Comparison of ENCODE assay signal across 22 cellular contexts in genomic region chr22:29326481-29326880, GRCh38. TPM values are rescaled to one million over a fixed set of nuclear protein-coding genes. Genes with fewer than 3 reads are reported as not detected.
A peak's percentile ranks its signal among the peaks of the same experiment; 100 is the strongest.
DNase-seq lines count a peak whose midpoint lies in the region; ATAC-seq, FAIRE-seq and TF ChIP-seq lines count a peak whose summit lies in the region.
"Had no signal": no experiment of that assay in that cellular context is flagged by ENCODE, and none has a peak within 500 bp of the region (broad histone marks: within the 10 kb centered on the region; RNA-seq: fewer than 3 reads in every experiment).

No MANE protein-coding gene starts in this region.

- H3K27me3 ChIP-seq in H1 (replicated peaks in 1 of 4; ENCODE audit: control insufficient read depth in 3 of 4, extremely low read depth in 1 of 4, insufficient read depth in 3 of 4, low read length in 3 of 4), result no peaks in the 10 kb centered on the region
- H3K27me3 ChIP-seq in neuronal stem cell (ENCODE audit: control insufficient read depth in 3 of 3, insufficient read depth in 3 of 3, low read depth in 1 of 3, low read length in 3 of 3), result no peaks in the 10 kb centered on the region
- H3K27me3 ChIP-seq: SJSA1 had no signal

- H3K4me1 ChIP-seq in H1 (replicated peaks in 1 of 4; ENCODE audit: control insufficient read depth in 3 of 4, insufficient read depth in 4 of 4, low read length in 3 of 4) (no peaks in the 10 kb centered on the region; a peak in 1 of 7 replicates), neuronal stem cell (ENCODE audit: control insufficient read depth in 2 of 2, insufficient read depth in 1 of 2, low read depth in 1 of 2, low read length in 2 of 2) (peaks cover 4 to 7% of the 10 kb centered on the region in 2 donors)
- H3K4me1 ChIP-seq: SJSA1 had no signal

- H4K8ac ChIP-seq in H1 (ENCODE audit: extremely low read depth, insufficient read depth, low read length) (peak overlapping the region; percentile 68), neuronal stem cell (ENCODE audit: low read depth, low read length) (no peak overlapping the region)

- no peak for TF ChIP-seq POLR2A in H1 (IDR thresholded peaks at IDR 0.05; ENCODE audit: control extremely low read depth in 1 of 2, low read depth in 2 of 2, low read length in 2 of 2)

- POLR2A ChIA-PET in H1 (lab: Charles Lee; ENCODE audit: partially characterized antibody), result interaction anchor here (0.9 to 1.6 kb wide), 3 partner anchors 20 to 48 kb away, joined by 3 read pairs; partner anchors contain the start of gene GAS2L1

- no peak for TF ChIP-seq EP300 in H1 (IDR thresholded peaks at IDR 0.05; ENCODE audit: borderline replicate concordance in 1 of 2, low read depth in 2 of 2, low read length in 2 of 2)

- H3K4me2 ChIP-seq in H1 (ENCODE audit: insufficient read depth in 1 of 2, low read depth in 2 of 2, low read length in 2 of 2), result no peak overlapping the region
- no peak overlapping the region for H3K4me2 ChIP-seq in neuronal stem cell (ENCODE audit: insufficient read depth, low read length, poor library complexity, severe bottlenecking)

- no peak for TF ChIP-seq RAD21 in H1 (IDR thresholded peaks at IDR 0.05 in 1 of 2, conservative IDR thresholded peaks at IDR 0.05 in 1 of 2; ENCODE audit: low read depth in 2 of 2, low read length in 2 of 2)

- H3K79me2 ChIP-seq in H1 (ENCODE audit: control insufficient read depth in 1 of 2, insufficient read depth in 2 of 2, low read length in 2 of 2), result no peaks in the 10 kb centered on the region

- 92% methylated on average over 9 of the region's 10 CpGs; no CpG with 5 or more reads in 1 of the 2 experiments for WGBS in H1 (ENCODE audit: extremely low coverage in 1 of 2, insufficient coverage in 1 of 2, insufficient read length in 1 of 2, insufficient replicate concordance in 2 of 2, low coverage in 1 of 2, low lambda C conversion rate in 2 of 2, missing lambda C conversion rate in 1 of 2), 2 experiments
- no CpG with 5 or more reads among the region's 10 CpGs for WGBS in neuronal stem cell (ENCODE audit: extremely low coverage in 2 of 2, insufficient read length in 2 of 2, insufficient replicate concordance in 1 of 2), 2 donors

- no peak overlapping the region for H2BK12ac ChIP-seq in H1 (ENCODE audit: low read depth, low read length)
- H2BK12ac ChIP-seq in neuronal stem cell (ENCODE audit: low read length), result no peak overlapping the region

- no peak overlapping the region for H3K18ac ChIP-seq in H1 (ENCODE audit: extremely low read depth, low read length)
- no peak overlapping the region for H3K18ac ChIP-seq in neuronal stem cell (ENCODE audit: low read length)

- no peak overlapping the region for H4K91ac ChIP-seq in H1 (replicated peaks; ENCODE audit: insufficient read length, low read length)
- H4K91ac ChIP-seq in neuronal stem cell (ENCODE audit: low read depth, low read length, poor library complexity), result no peak overlapping the region

- H3K9me3 ChIP-seq in H1 (ENCODE audit: insufficient read depth in 2 of 2, low read depth in 1 of 2, low read length in 1 of 2) (no peaks in the 10 kb centered on the region), neuronal stem cell (replicated peaks in 1 of 2; ENCODE audit: control insufficient read depth in 2 of 2, insufficient read depth in 1 of 2, low read depth in 1 of 2, low read length in 2 of 2) (no peaks in the 10 kb centered on the region)
- H3K9me3 ChIP-seq: SJSA1 had no signal

- no peak overlapping the region for H3K4me3 ChIP-seq in H1 (ENCODE audit: extremely low read depth in 1 of 4, insufficient read depth in 2 of 4, low read depth in 3 of 4, low read length in 4 of 4)
- H3K4me3 ChIP-seq in neuronal stem cell (ENCODE audit: low read length in 2 of 2), result no peak overlapping the region
- H3K4me3 ChIP-seq: SJSA1 had no signal

- no peak for FAIRE-seq in H1 (lab: Jason Lieb, UNC)
- FAIRE-seq: A204.1, GM12892, GM18507, HTR-8/SVneo had no signal

- H2BK20ac ChIP-seq in H1 (ENCODE audit: low read length), result no peak overlapping the region

- no peak overlapping the region for H2BK5ac ChIP-seq in H1 (ENCODE audit: low read depth, low read length)
- no peak overlapping the region for H2BK5ac ChIP-seq in neuronal stem cell (ENCODE audit: low read length)

- no peak overlapping the region for H3K14ac ChIP-seq in H1 (ENCODE audit: insufficient read length)
- no peak overlapping the region for H3K14ac ChIP-seq in neuronal stem cell (ENCODE audit: low read length)

- H3K4me3 Mint-ChIP-seq in stimulated activated naive CD8-positive, alpha-beta T cell treated with anti-CD3 and anti-CD28 coated beads, Interleukin-15, amount 100 ng/mL, for 72 hours, result no peak overlapping the region
- H3K4me3 Mint-ChIP-seq: CD4-positive, alpha-beta memory T cell; H9 had no signal

- no peaks in the 10 kb centered on the region for H3K9me3 Mint-ChIP-seq in stimulated activated naive CD8-positive, alpha-beta T cell treated with anti-CD3 and anti-CD28 coated beads, Interleukin-15, amount 100 ng/mL, for 72 hours
- H3K9me3 Mint-ChIP-seq: CD4-positive, alpha-beta memory T cell; H9 had no signal

- no peaks in the 10 kb centered on the region for H3K23me2 ChIP-seq in H1 (ENCODE audit: low read depth, low read length)

- no peak for TF ChIP-seq CTCF in H1 (IDR thresholded peaks at IDR 0.05; ENCODE audit: control extremely low read depth in 1 of 3, insufficient read depth in 1 of 3, low read depth in 1 of 3, low read length in 3 of 3)

- H2AFZ ChIP-seq in H1 (ENCODE audit: low read length) (no peak overlapping the region), neuronal stem cell (ENCODE audit: low read length) (no peak overlapping the region)

- H3K9ac ChIP-seq in H1 (replicated peaks in 1 of 4; ENCODE audit: extremely low read depth in 1 of 4, low read depth in 3 of 4, low read length in 3 of 4) (no peak overlapping the region; a peak in 1 of 7 replicates), neuronal stem cell (ENCODE audit: low read depth, low read length, poor library complexity) (no peak overlapping the region)

- H3K27ac ChIP-seq in H1 (ENCODE audit: low read depth, low read length) (no peak overlapping the region), neuronal stem cell (replicated peaks; ENCODE audit: low read length) (no peak overlapping the region)
- H3K27ac ChIP-seq: SJSA1 had no signal

- peak overlapping the region in 1 of 2 donors; percentile 86 for H3K27ac Mint-ChIP-seq in stimulated activated naive CD8-positive, alpha-beta T cell treated with anti-CD3 and anti-CD28 coated beads, Interleukin-15, amount 100 ng/mL, for 72 hours

- H3K4ac ChIP-seq in H1 (replicated peaks; ENCODE audit: insufficient read length, low read depth, low read length) (no peak overlapping the region), neuronal stem cell (ENCODE audit: low read length) (no peak overlapping the region)

- H3K4me1 Mint-ChIP-seq in stimulated activated naive CD8-positive, alpha-beta T cell treated with anti-CD3 and anti-CD28 coated beads, Interleukin-15, amount 100 ng/mL, for 72 hours, result no peaks in the 10 kb centered on the region
- H3K4me1 Mint-ChIP-seq: CD4-positive, alpha-beta memory T cell had no signal

- H3K36me3 ChIP-seq in H1 (ENCODE audit: control insufficient read depth in 2 of 4, insufficient read depth in 4 of 4, low read length in 3 of 4) (peaks cover 4 to 11% (median 9%) of the 10 kb centered on the region in 4 experiments; a peak in 6 of 8 replicates), neuronal stem cell (replicated peaks in 1 of 2; ENCODE audit: control insufficient read depth in 2 of 2, insufficient read depth in 2 of 2, low read length in 2 of 2) (peaks cover 11 to 50% of the 10 kb centered on the region in 2 donors)

- H3K27me3 Mint-ChIP-seq in stimulated activated naive CD8-positive, alpha-beta T cell treated with anti-CD3 and anti-CD28 coated beads, Interleukin-15, amount 100 ng/mL, for 72 hours, result no peaks in the 10 kb centered on the region
- H3K27me3 Mint-ChIP-seq: CD4-positive, alpha-beta memory T cell had no signal

- no peak overlapping the region for H4K5ac ChIP-seq in H1 (ENCODE audit: insufficient read length, low read depth, low read length)

- DNase-seq in stimulated activated naive CD8-positive, alpha-beta T cell treated with anti-CD3 and anti-CD28 coated beads, Interleukin-15, amount 100 ng/mL, for 72 hours, result no peak
- DNase-seq in stimulated activated naive CD8-positive, alpha-beta T cell treated with anti-CD3 and anti-CD28 coated beads, Interleukin-15, Interleukin-2, amounts not matched to agents 100 U/mL and 50 U/mL, for 24 hours, result no peak
- DNase-seq in H1 (ENCODE audit: low read depth in 1 of 2, low spot score in 2 of 2) (no peak), neuronal stem cell (ENCODE audit: low spot score) (no peak), GF-D8 (lab: John Stamatoyannopoulos, UW) (no peak)
- DNase-seq: CD4-positive, alpha-beta memory T cell; H9; IMR-90; NCI-H1417; NCI-H187; NCI-H2107; NCI-H2227 treated with DMSO at 0.1 percent for 48 hours; NCI-H510A treated with DMSO at 0.1 percent for 48 hours; PC-3; RPMI8226 had no signal

- H3K23ac ChIP-seq in H1 (ENCODE audit: insufficient read length) (no peak overlapping the region), neuronal stem cell (ENCODE audit: low read depth, low read length, poor library complexity) (peak overlapping the region; percentile 37)

- ATAC-seq in stimulated activated naive CD8-positive, alpha-beta T cell treated with anti-CD3 and anti-CD28 coated beads, Interleukin-15, amount 100 ng/mL, for 72 hours, result peak; percentile 10
- ATAC-seq in stimulated activated naive CD8-positive, alpha-beta T cell treated with anti-CD3 and anti-CD28 coated beads, Interleukin-15, Interleukin-2, amounts not matched to agents 100 U/mL and 50 U/mL, for 24 hours, result no peak
- ATAC-seq in GM21717 (IDR thresholded peaks at IDR 0.05; ENCODE audit: unreplicated experiment), result no peak
- ATAC-seq in HG02759 (IDR thresholded peaks at IDR 0.05; ENCODE audit: unreplicated experiment), result no peak
- ATAC-seq: PC-3 had no signal

- peaks cover 3 to 5% of the 10 kb centered on the region in 2 experiments for H4K20me1 ChIP-seq in H1 (replicated peaks in 1 of 2; ENCODE audit: control insufficient read depth in 1 of 2, insufficient read depth in 2 of 2, low read length in 2 of 2)

- no peaks in the 10 kb centered on the region for H3K79me1 ChIP-seq in H1 (ENCODE audit: low read depth, low read length)
- H3K79me1 ChIP-seq in neuronal stem cell (ENCODE audit: low read depth, low read length), result no peaks in the 10 kb centered on the region

- CTCF ChIA-PET in H1 (lab: Charles Lee; ENCODE audit: partially characterized antibody), result interaction anchor here (0.9 to 3.1 kb wide), 6 partner anchors 9 to 18 kb away, joined by 3 to 14 read pairs (median 4); no protein-coding TSS in a partner anchor

- H3K56ac ChIP-seq in H1 (replicated peaks; ENCODE audit: insufficient read length, low read depth, low read length), result no peak overlapping the region

- no peak overlapping the region for H2BK15ac ChIP-seq in H1 (ENCODE audit: low read length)
- H2BK15ac ChIP-seq in neuronal stem cell (ENCODE audit: low read length), result no peak overlapping the region

- H2AK5ac ChIP-seq in H1 (ENCODE audit: low read depth, low read length), result no peak overlapping the region
- no peak overlapping the region for H2AK5ac ChIP-seq in neuronal stem cell (ENCODE audit: low read depth, low read length)

- H2BK120ac ChIP-seq in H1 (replicated peaks; ENCODE audit: low read depth, low read length) (no peak overlapping the region), neuronal stem cell (ENCODE audit: low read depth, low read length) (no peak overlapping the region)

RNA-seq across cellular contexts. Expression of gene RASL10A, which starts 11.0 kb away (rescaled TPM):
- total RNA-seq in H1 (2021; fragmentation: NEBNext Ultra II Directional; extraction: Animal tissue kit (Norgen Biotek cat#: 25700)), result 1.4 and 1.5 TPM in 2 replicates
- 1.1 and 1.6 TPM in 2 replicates for polyA plus RNA-seq in H1 (2011; rRNA removed)
- 1.0 TPM for polyA plus RNA-seq in H1 (2011; cell fraction: cytosol; rRNA removed)
- 2.4 TPM for polyA plus RNA-seq in H1 (2011; cell fraction: nucleus; rRNA removed)
- 0.26 to 0.58 TPM (median 0.39 TPM) in 4 replicates for polyA plus RNA-seq in H1 (2012, experiment 1 of 2)
- 0.21 TPM for polyA plus RNA-seq in H1 (2012, experiment 2 of 2)
- polyA plus RNA-seq in H1 (2013, experiment 1 of 2), result 1.1 TPM
- polyA plus RNA-seq in H1 (2013, experiment 2 of 2), result 1.0 TPM
- not detected in 2 replicates for polyA minus RNA-seq in H1 (2011; rRNA and poly(A)+ RNA removed)
- polyA minus RNA-seq in H1 (2011; cell fraction: cytosol; rRNA and poly(A)+ RNA removed), result not detected
- 0.80 TPM for polyA minus RNA-seq in H1 (2011; cell fraction: nucleus; rRNA and poly(A)+ RNA removed)
- 0.56 TPM for polyA plus RNA-seq in neuronal stem cell (2013, experiment 1 of 2)
- 0.53 TPM for polyA plus RNA-seq in neuronal stem cell (2013, experiment 2 of 2)
- total RNA-seq: IMR-90, PC-3, SJSA1 had no signal
- polyA plus RNA-seq: CD4-positive, alpha-beta memory T cell had no signal

RNA-seq across cellular contexts. Expression of gene GAS2L1, which starts 20.0 kb away (rescaled TPM):
- 9.7 and 10.1 TPM in 2 replicates for total RNA-seq in H1 (2021; fragmentation: NEBNext Ultra II Directional; extraction: Animal tissue kit (Norgen Biotek cat#: 25700))
- 3.6 and 6.8 TPM in 2 replicates for polyA plus RNA-seq in H1 (2011; rRNA removed)
- 3.9 TPM for polyA plus RNA-seq in H1 (2011; cell fraction: cytosol; rRNA removed)
- polyA plus RNA-seq in H1 (2011; cell fraction: nucleus; rRNA removed), result 16.7 TPM
- polyA plus RNA-seq in H1 (2012, experiment 1 of 2), result 4.0 to 5.7 TPM (median 5.3 TPM) in 4 replicates
- polyA plus RNA-seq in H1 (2012, experiment 2 of 2), result 4.1 TPM
- 8.9 TPM for polyA plus RNA-seq in H1 (2013, experiment 1 of 2)
- polyA plus RNA-seq in H1 (2013, experiment 2 of 2), result 8.0 TPM
- polyA minus RNA-seq in H1 (2011; rRNA and poly(A)+ RNA removed), result 1.3 and 2.9 TPM in 2 replicates
- polyA minus RNA-seq in H1 (2011; cell fraction: cytosol; rRNA and poly(A)+ RNA removed), result 2.5 TPM
- polyA minus RNA-seq in H1 (2011; cell fraction: nucleus; rRNA and poly(A)+ RNA removed), result 3.7 TPM
- 7.7 TPM for polyA plus RNA-seq in neuronal stem cell (2013, experiment 1 of 2)
- 7.4 TPM for polyA plus RNA-seq in neuronal stem cell (2013, experiment 2 of 2)

RNA-seq across cellular contexts. Expression of gene EWSR1, which starts 58.4 kb away (rescaled TPM):
- total RNA-seq in H1 (2021; fragmentation: NEBNext Ultra II Directional; extraction: Animal tissue kit (Norgen Biotek cat#: 25700)), result 385 and 387 TPM in 2 replicates
- polyA plus RNA-seq in H1 (2011; rRNA removed), result 646 and 930 TPM in 2 replicates
- 525 TPM for polyA plus RNA-seq in H1 (2011; cell fraction: cytosol; rRNA removed)
- 1,044 TPM for polyA plus RNA-seq in H1 (2011; cell fraction: nucleus; rRNA removed)
- 380 to 507 TPM (median 400 TPM) in 4 replicates for polyA plus RNA-seq in H1 (2012, experiment 1 of 2)
- polyA plus RNA-seq in H1 (2012, experiment 2 of 2), result 92.9 TPM
- 297 TPM for polyA plus RNA-seq in H1 (2013, experiment 1 of 2)
- 268 TPM for polyA plus RNA-seq in H1 (2013, experiment 2 of 2)
- 575 and 704 TPM in 2 replicates for polyA minus RNA-seq in H1 (2011; rRNA and poly(A)+ RNA removed)
- polyA minus RNA-seq in H1 (2011; cell fraction: cytosol; rRNA and poly(A)+ RNA removed), result 228 TPM
- polyA minus RNA-seq in H1 (2011; cell fraction: nucleus; rRNA and poly(A)+ RNA removed), result 291 TPM
- polyA plus RNA-seq in neuronal stem cell (2013, experiment 1 of 2), result 271 TPM
- polyA plus RNA-seq in neuronal stem cell (2013, experiment 2 of 2), result 267 TPM

RNA-seq across cellular contexts. Expression of gene RHBDD3, which starts 58.7 kb away (rescaled TPM):
- 72.1 and 75.7 TPM in 2 replicates for total RNA-seq in H1 (2021; fragmentation: NEBNext Ultra II Directional; extraction: Animal tissue kit (Norgen Biotek cat#: 25700))
- polyA plus RNA-seq in H1 (2011; rRNA removed), result 117 and 171 TPM in 2 replicates
- 128 TPM for polyA plus RNA-seq in H1 (2011; cell fraction: cytosol; rRNA removed)
- 161 TPM for polyA plus RNA-seq in H1 (2011; cell fraction: nucleus; rRNA removed)
- polyA plus RNA-seq in H1 (2012, experiment 1 of 2), result 64.0 to 89.1 TPM (median 81.6 TPM) in 4 replicates
- 70.6 TPM for polyA plus RNA-seq in H1 (2012, experiment 2 of 2)
- 69.3 TPM for polyA plus RNA-seq in H1 (2013, experiment 1 of 2)
- polyA plus RNA-seq in H1 (2013, experiment 2 of 2), result 69.0 TPM
- 20.8 and 28.6 TPM in 2 replicates for polyA minus RNA-seq in H1 (2011; rRNA and poly(A)+ RNA removed)
- polyA minus RNA-seq in H1 (2011; cell fraction: cytosol; rRNA and poly(A)+ RNA removed), result 29.9 TPM
- 42.7 TPM for polyA minus RNA-seq in H1 (2011; cell fraction: nucleus; rRNA and poly(A)+ RNA removed)
- 25.1 TPM for polyA plus RNA-seq in neuronal stem cell (2013, experiment 1 of 2)
- polyA plus RNA-seq in neuronal stem cell (2013, experiment 2 of 2), result 24.1 TPM
